17 cellular contexts compared by ENCODE assay signal in the genomic region with DNA sequence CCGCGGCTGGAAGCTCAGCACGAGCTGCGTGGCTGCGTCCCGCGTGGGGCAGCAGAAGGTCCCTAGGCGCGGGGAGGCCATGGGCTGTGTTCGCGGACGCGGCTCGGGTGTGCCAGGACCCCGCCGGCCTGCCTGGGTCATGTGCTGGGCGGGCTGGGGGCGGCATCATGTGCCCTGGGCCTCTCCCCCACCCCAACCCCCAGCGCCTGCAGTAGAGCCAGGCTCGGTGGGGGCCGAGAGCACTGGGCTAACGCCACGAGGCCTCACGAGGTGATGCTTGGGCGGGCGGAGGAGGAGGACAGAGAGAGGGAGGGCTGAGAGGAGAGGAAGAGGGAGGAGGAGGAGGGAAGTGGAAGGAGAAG. TPM values are rescaled to one million over a fixed set of nuclear protein-coding genes. Genes with fewer than 3 reads are reported as not detected.
DNase-seq lines count a peak whose midpoint lies in the region; ATAC-seq and TF ChIP-seq lines count a peak whose summit lies in the region.
"Had no signal": no experiment of that assay in that cellular context is flagged by ENCODE, and none has a peak within 500 bp of the region (broad histone marks: within the 10 kb centered on the region; RNA-seq: fewer than 3 reads in every experiment).

Gene GPR143 (minus strand): TSS at position 111 of the 362 bp plus-strand sequence. CDS start 30 bp downstream, at position 81.

- no TSS peak for BruUV-seq in MCF 10A (replicated peaks; lab: Mats Ljungman, UMichigan)

- POLR2A ChIA-PET in MCF 10A (lab: Yijun Ruan, JAX) = interaction anchor here (0.6 kb wide), 1 partner anchor 25 kb away, joined by 3 read pairs; no protein-coding TSS in a partner anchor

- H3K9me3 ChIP-seq in breast epithelium (peaks cover 5 to 7% of the 10 kb centered on the region in 2 donors), neuronal stem cell (replicated peaks in 1 of 2; ENCODE audit: control insufficient read depth in 2 of 2, insufficient read depth in 1 of 2, low read depth in 1 of 2, low read length in 2 of 2) (no peaks in the 10 kb centered on the region)
- H3K9me3 ChIP-seq: mucosa of descending colon, pancreas, tibial nerve had no signal

- H3K79me1 ChIP-seq in neuronal stem cell (ENCODE audit: low read depth, low read length) = no peaks in the 10 kb centered on the region

- H4K91ac ChIP-seq in neuronal stem cell (ENCODE audit: low read depth, low read length, poor library complexity) = no peak within 1 kb of the TSS

- no peaks in the 10 kb centered on the region for H3K4me1 ChIP-seq in breast epithelium
- peaks cover 0 to 4% of the 10 kb centered on the region in 2 donors for H3K4me1 ChIP-seq in neuronal stem cell (ENCODE audit: control insufficient read depth in 2 of 2, insufficient read depth in 1 of 2, low read depth in 1 of 2, low read length in 2 of 2)
- H3K4me1 ChIP-seq: pancreas, tibial nerve had no signal

- no peak within 1 kb of the TSS for H3K23ac ChIP-seq in neuronal stem cell (ENCODE audit: low read depth, low read length, poor library complexity)

- H3K27ac Mint-ChIP-seq in MCF 10A (ENCODE audit: low read depth, unreplicated experiment) = no peak within 1 kb of the TSS
- H3K27ac Mint-ChIP-seq in activated naive CD4-positive, alpha-beta T cell treated with anti-CD3 and anti-CD28 coated beads for 36 hours = no peak within 1 kb of the TSS
- H3K27ac Mint-ChIP-seq: activated naive CD8-positive, alpha-beta T cell treated with anti-CD3 and anti-CD28 coated beads, Interleukin-2, amount 10 ng/mL, durations not matched to agents 7 days and 5 days; activated T-cell treated with anti-CD3 and anti-CD28 coated beads, Interleukin-2, amount 50 U/mL, for 24 hours had no signal

- intact Hi-C loops in breast epithelium (cut with DNase I; ENCODE audit: low total_unique reads) = no loop called here
- intact Hi-C loops in MCF 10A (cut with micrococcal nuclease) = no loop called here
- intact Hi-C loops in cardiac septum (cut with DNase I) = no loop called here
- intact Hi-C loops in activated naive CD4-positive, alpha-beta T cell treated with anti-CD3 and anti-CD28 coated beads for 36 hours (cut with micrococcal nuclease) = no loop called here
- intact Hi-C loops in left colon (cut with DNase I, micrococcal nuclease) = no loop called here

- H2BK120ac ChIP-seq in neuronal stem cell (ENCODE audit: low read depth, low read length) = no peak within 1 kb of the TSS

- H3K27me3 ChIP-seq in breast epithelium = peaks cover 0 to 42% of the 10 kb centered on the region in 2 donors
- no peaks in the 10 kb centered on the region for H3K27me3 ChIP-seq in neuronal stem cell (ENCODE audit: control insufficient read depth in 3 of 3, insufficient read depth in 3 of 3, low read depth in 1 of 3, low read length in 3 of 3)

- H3K4ac ChIP-seq in neuronal stem cell (ENCODE audit: low read length) = no peak within 1 kb of the TSS

- no peaks in the 10 kb centered on the region for H3K36me3 Mint-ChIP-seq in MCF 10A (ENCODE audit: insufficient read depth, unreplicated experiment)
- no peaks in the 10 kb centered on the region for H3K36me3 Mint-ChIP-seq in activated naive CD4-positive, alpha-beta T cell treated with anti-CD3 and anti-CD28 coated beads for 36 hours (ENCODE audit: low read depth)
- H3K36me3 Mint-ChIP-seq: activated naive CD8-positive, alpha-beta T cell treated with anti-CD3 and anti-CD28 coated beads, Interleukin-2, amount 10 ng/mL, durations not matched to agents 7 days and 5 days had no signal

- ATAC-seq in left colon = no peak
- ATAC-seq: K562, mucosa of descending colon, Panc1 had no signal

- DNase-seq in breast epithelium (ENCODE audit: low spot score in 2 of 2) = no peak
- no peak for DNase-seq in MCF 10A (ENCODE audit: unreplicated experiment)
- no peak for DNase-seq in neuronal stem cell (ENCODE audit: low spot score)
- DNase-seq in cardiac septum (ENCODE audit: low spot score) = no peak
- no peak for DNase-seq in activated naive CD4-positive, alpha-beta T cell treated with anti-CD3 and anti-CD28 coated beads for 36 hours
- no peak for DNase-seq in left colon
- no peak for DNase-seq in COLO668 (lab: John Stamatoyannopoulos, UW; ENCODE audit: unreplicated experiment)
- DNase-seq: 8988T; activated naive CD8-positive, alpha-beta T cell treated with anti-CD3 and anti-CD28 coated beads, Interleukin-2, amount 10 ng/mL, durations not matched to agents 7 days and 5 days; activated T-cell treated with anti-CD3 and anti-CD28 coated beads, Interleukin-2, amount 50 U/mL, for 24 hours; effector CD4-positive, alpha-beta T cell; mucosa of descending colon had no signal

- no peak within 1 kb of the TSS for H2AK5ac ChIP-seq in neuronal stem cell (ENCODE audit: low read depth, low read length)

- WGBS in neuronal stem cell (ENCODE audit: extremely low coverage in 2 of 2, insufficient read length in 2 of 2, insufficient replicate concordance in 1 of 2), 2 donors = no CpG with 5 or more reads among the region's 26 CpGs

- H3K9me3 Mint-ChIP-seq in MCF 10A (ENCODE audit: unreplicated experiment) = no peaks in the 10 kb centered on the region
- H3K9me3 Mint-ChIP-seq in activated naive CD4-positive, alpha-beta T cell treated with anti-CD3 and anti-CD28 coated beads for 36 hours = no peaks in the 10 kb centered on the region
- H3K9me3 Mint-ChIP-seq: activated naive CD8-positive, alpha-beta T cell treated with anti-CD3 and anti-CD28 coated beads, Interleukin-2, amount 10 ng/mL, durations not matched to agents 7 days and 5 days; activated T-cell treated with anti-CD3 and anti-CD28 coated beads, Interleukin-2, amount 50 U/mL, for 24 hours had no signal

- H3K36me3 ChIP-seq in breast epithelium (no peaks in the 10 kb centered on the region), neuronal stem cell (replicated peaks in 1 of 2; ENCODE audit: control insufficient read depth in 2 of 2, insufficient read depth in 2 of 2, low read length in 2 of 2) (no peaks in the 10 kb centered on the region)
- H3K36me3 ChIP-seq: pancreas, tibial nerve had no signal

- H3K27ac ChIP-seq in breast epithelium = no peak within 1 kb of the TSS
- H3K27ac ChIP-seq in neuronal stem cell (replicated peaks; ENCODE audit: low read length) = no peak within 1 kb of the TSS
- H3K27ac ChIP-seq: pancreas, tibial nerve had no signal

- H3K4me2 ChIP-seq in neuronal stem cell (ENCODE audit: insufficient read depth, low read length, poor library complexity, severe bottlenecking) = peak within 1 kb of the TSS; percentile 49

- peak within 1 kb of the TSS in 2 of 3 donors; percentile 18 to 45 for H3K4me3 ChIP-seq in breast epithelium
- peak within 1 kb of the TSS; percentile 33 for H3K4me3 ChIP-seq in iPS-11a (ENCODE audit: low read depth, low read length)
- H3K4me3 ChIP-seq in neuronal stem cell (ENCODE audit: low read length in 2 of 2) = peak within 1 kb of the TSS in 1 of 2 donors; percentile 72
- H3K4me3 ChIP-seq: K562, mucosa of descending colon, tibial nerve had no signal

- no peak within 1 kb of the TSS for H3K4me3 Mint-ChIP-seq in MCF 10A (ENCODE audit: unreplicated experiment)
- H3K4me3 Mint-ChIP-seq in activated naive CD4-positive, alpha-beta T cell treated with anti-CD3 and anti-CD28 coated beads for 36 hours = no peak within 1 kb of the TSS
- H3K4me3 Mint-ChIP-seq: activated naive CD8-positive, alpha-beta T cell treated with anti-CD3 and anti-CD28 coated beads, Interleukin-2, amount 10 ng/mL, durations not matched to agents 7 days and 5 days; activated T-cell treated with anti-CD3 and anti-CD28 coated beads, Interleukin-2, amount 50 U/mL, for 24 hours had no signal

- no peaks in the 10 kb centered on the region for H3K27me3 Mint-ChIP-seq in MCF 10A (ENCODE audit: insufficient read depth, unreplicated experiment)
- peaks cover 14% of the 10 kb centered on the region for H3K27me3 Mint-ChIP-seq in activated naive CD4-positive, alpha-beta T cell treated with anti-CD3 and anti-CD28 coated beads for 36 hours (ENCODE audit: low read depth)

- H2BK12ac ChIP-seq in neuronal stem cell (ENCODE audit: low read length) = peak within 1 kb of the TSS; percentile 58

- no peak for TF ChIP-seq POLR2A in breast epithelium (IDR thresholded peaks at IDR 0.05)

- peak within 1 kb of the TSS; percentile 94 for H3K14ac ChIP-seq in neuronal stem cell (ENCODE audit: low read length)

- no peak within 1 kb of the TSS for H2BK15ac ChIP-seq in neuronal stem cell (ENCODE audit: low read length)

- H3K9ac ChIP-seq in neuronal stem cell (ENCODE audit: low read depth, low read length, poor library complexity) = peak within 1 kb of the TSS; percentile 88

- TF ChIP-seq CTCF in breast epithelium (IDR thresholded peaks at IDR 0.05) = no peak
- no peak for TF ChIP-seq CTCF in MCF 10A (IDR thresholded peaks at IDR 0.05; ENCODE audit: unreplicated experiment)

- peak within 1 kb of the TSS; percentile 95 for H3K18ac ChIP-seq in neuronal stem cell (ENCODE audit: low read length)

- no peak within 1 kb of the TSS for H2BK5ac ChIP-seq in neuronal stem cell (ENCODE audit: low read length)

- peak within 1 kb of the TSS; percentile 65 for H4K8ac ChIP-seq in neuronal stem cell (ENCODE audit: low read depth, low read length)

- no peak within 1 kb of the TSS for H2AFZ ChIP-seq in neuronal stem cell (ENCODE audit: low read length)

- no peaks in the 10 kb centered on the region for H3K4me1 Mint-ChIP-seq in MCF 10A (ENCODE audit: insufficient read depth, unreplicated experiment)
- H3K4me1 Mint-ChIP-seq in activated naive CD4-positive, alpha-beta T cell treated with anti-CD3 and anti-CD28 coated beads for 36 hours (ENCODE audit: low read depth) = no peaks in the 10 kb centered on the region

- CTCF ChIA-PET in MCF 10A (lab: Yijun Ruan, JAX) = no interaction called here
- CTCF ChIA-PET in activated naive CD4-positive, alpha-beta T cell treated with anti-CD3 and anti-CD28 coated beads for 36 hours (lab: Charles Lee) = no interaction called here

RNA-seq across cellular contexts. Expression of gene GPR143, which starts in this region (rescaled TPM):
- total RNA-seq in breast epithelium = 1 to 10 TPM in 2 of 3 donors, not detected in 1; 3.4 to 3.6 TPM
- total RNA-seq in MCF 10A (2022) = 0.77 and 0.93 TPM in 2 replicates
- polyA plus RNA-seq in neuronal stem cell (2013, experiment 1 of 2) = 8.5 TPM
- polyA plus RNA-seq in neuronal stem cell (2013, experiment 2 of 2) = 8.2 TPM
- total RNA-seq in cardiac septum = not detected
- total RNA-seq in activated naive CD4-positive, alpha-beta T cell treated with anti-CD3 and anti-CD28 coated beads for 36 hours = not detected
- 1 to 10 TPM in 1 of 2 donors, under 1 TPM in 1; 0.82 to 1.9 TPM for total RNA-seq in left colon
- total RNA-seq: activated naive CD8-positive, alpha-beta T cell treated with anti-CD3 and anti-CD28 coated beads, Interleukin-2, amount 10 ng/mL, durations not matched to agents 7 days and 5 days; K562 had no signal
- polyA plus RNA-seq: K562 had no signal
